8 cellular contexts compared by ENCODE assay signal in the genomic region with DNA sequence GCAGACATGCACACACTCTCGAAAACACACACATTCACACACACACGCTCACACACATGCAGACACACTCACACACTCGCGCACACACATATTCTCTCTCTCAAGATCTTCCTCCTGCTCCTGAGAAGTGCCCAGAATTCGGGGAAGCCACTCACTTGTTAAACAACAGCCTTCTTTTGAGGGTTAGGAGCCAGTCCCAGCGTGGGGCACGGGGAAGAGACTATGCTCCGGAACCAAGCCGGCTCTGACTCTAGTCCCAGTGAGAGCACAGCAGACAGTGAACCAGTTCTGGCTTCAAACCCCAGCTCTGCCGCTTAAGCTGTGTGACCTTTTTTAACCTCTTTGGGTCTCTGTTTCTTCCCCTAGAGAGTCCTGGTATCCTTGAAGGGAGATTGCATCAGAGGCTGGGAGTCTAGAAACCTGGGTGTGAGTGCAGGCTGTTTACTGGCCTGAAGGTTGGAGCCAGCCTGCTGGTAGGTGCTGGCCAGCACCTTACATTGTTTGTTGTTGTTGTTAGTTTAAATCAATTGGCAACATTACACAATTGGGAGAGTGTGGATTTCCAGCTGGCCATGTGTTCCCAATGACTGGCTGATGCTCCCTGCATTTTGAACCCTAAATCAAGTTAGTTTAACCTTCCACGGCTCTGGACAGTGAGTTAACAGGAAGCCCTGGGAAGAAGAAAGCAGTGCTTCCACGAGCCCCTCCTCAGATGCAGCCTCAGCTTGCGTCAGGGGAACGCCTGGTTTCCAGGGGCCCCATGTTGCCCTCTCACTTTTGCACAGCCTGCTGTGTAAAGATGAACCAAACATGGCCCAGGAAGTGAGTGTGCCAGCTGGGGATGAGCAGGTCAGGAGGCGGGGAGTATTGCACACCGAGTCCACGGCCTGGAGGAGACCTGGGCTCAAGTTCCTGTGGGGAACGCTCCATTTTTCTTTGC.
A peak's percentile ranks its signal among the peaks of the same experiment; 100 is the strongest.
DNase-seq lines count a peak whose midpoint lies in the region; ATAC-seq and TF ChIP-seq lines count a peak whose summit lies in the region.

No MANE protein-coding gene starts in this region.

- POLR2A ChIA-PET in Caco-2 (lab: Charles Lee) = no interaction called here

- DNase-seq in Caco-2 (no peak), NOMO-1 treated with DMSO at 0.1 percent for 48 hours (lab: John Stamatoyannopoulos, UW; ENCODE audit: unreplicated experiment) (peak; percentile 27), retina (peak; percentile 48), HuH-7.5 (ENCODE audit: low spot score) (no peak), D341Med (ENCODE audit: low spot score) (no peak), SKM-1 (lab: John Stamatoyannopoulos, UW; ENCODE audit: unreplicated experiment) (no peak)

- H3K9me3 ChIP-seq in Caco-2 = no peaks in the 10 kb centered on the region
- H3K9me3 ChIP-seq in gastroesophageal sphincter = no peaks in the 10 kb centered on the region

- no peak overlapping the region for H3K4me3 ChIP-seq in Caco-2 (ENCODE audit: low read depth, low read length)
- no peak overlapping the region for H3K4me3 ChIP-seq in gastroesophageal sphincter

- no peak for TF ChIP-seq CTCF in Caco-2 (IDR thresholded peaks at IDR 0.05; ENCODE audit: insufficient read depth in 1 of 2, low read depth in 1 of 2, low read length in 1 of 2, severe bottlenecking in 1 of 2, unreplicated experiment in 1 of 2)
- no peak for TF ChIP-seq CTCF in gastroesophageal sphincter (IDR thresholded peaks at IDR 0.05)

- H3K9me3 Mint-ChIP-seq in Caco-2 (ENCODE audit: unreplicated experiment) = peaks cover 9% of the 10 kb centered on the region

- peak overlapping the region in 3 of 4 donors; percentile 70 to 81 (median 79) for H3K27ac ChIP-seq in gastroesophageal sphincter

- CTCF ChIA-PET in Caco-2 (lab: Charles Lee) = interaction anchor here (0.7 kb wide), 1 partner anchor 100 kb away, joined by 3 read pairs; no protein-coding TSS in a partner anchor

- ATAC-seq in gastroesophageal sphincter (peak; percentile 45), HG03378 (IDR thresholded peaks at IDR 0.05; ENCODE audit: unreplicated experiment) (no peak)

- peak overlapping the region; percentile 5 for H3K27ac Mint-ChIP-seq in Caco-2 (ENCODE audit: unreplicated experiment)

- no TSS peak for BruUV-seq in Caco-2 (replicated peaks; lab: Mats Ljungman, UMichigan)

- H3K27me3 ChIP-seq in Caco-2 (replicated peaks; ENCODE audit: control insufficient read depth, insufficient read depth, low read length) = no peaks in the 10 kb centered on the region
- H3K27me3 ChIP-seq in gastroesophageal sphincter = peaks cover 5% of the 10 kb centered on the region

- TF ChIP-seq POLR2A in gastroesophageal sphincter (IDR thresholded peaks at IDR 0.05) = no peak

- H3K4me3 Mint-ChIP-seq in Caco-2 (ENCODE audit: unreplicated experiment) = no peak overlapping the region

- intact Hi-C loops in Caco-2 (cut with micrococcal nuclease; ENCODE audit: unreplicated experiment) = no loop called here

- no peak for TF ChIP-seq EP300 in gastroesophageal sphincter (IDR thresholded peaks at IDR 0.05)

- 45 to 62% methylated on average over 9 to 12 of the region's 18 CpGs for WGBS in gastroesophageal sphincter (ENCODE audit: low coverage in 1 of 2), 2 donors

- peaks cover 6% of the 10 kb centered on the region for H3K4me1 Mint-ChIP-seq in Caco-2 (ENCODE audit: low read depth, unreplicated experiment)

- H3K36me3 ChIP-seq in Caco-2 (ENCODE audit: control insufficient read depth, insufficient read depth, low read length) (no peaks in the 10 kb centered on the region), gastroesophageal sphincter (no peaks in the 10 kb centered on the region)

- H3K36me3 Mint-ChIP-seq in Caco-2 (ENCODE audit: insufficient read depth, unreplicated experiment) = peaks cover 6% of the 10 kb centered on the region

- H3K4me1 ChIP-seq in Caco-2 (no peaks in the 10 kb centered on the region), gastroesophageal sphincter (peaks cover 0 to 71% (median 24%) of the 10 kb centered on the region in 3 donors)

- no peaks in the 10 kb centered on the region for H3K27me3 Mint-ChIP-seq in Caco-2 (ENCODE audit: insufficient read depth, unreplicated experiment)

Comparison
In these comparisons a context has a peak if more than half of its experiments do, and no peak if none do; other contexts are left out.
1. DNase-seq: peak in NOMO-1 treated with DMSO at 0.1 percent for 48 hours (single experiment) and retina (single experiment); none in Caco-2 (0 of 2), HuH-7.5 (single experiment), D341Med (single experiment) and SKM-1 (single experiment).